In the genomic region with DNA sequence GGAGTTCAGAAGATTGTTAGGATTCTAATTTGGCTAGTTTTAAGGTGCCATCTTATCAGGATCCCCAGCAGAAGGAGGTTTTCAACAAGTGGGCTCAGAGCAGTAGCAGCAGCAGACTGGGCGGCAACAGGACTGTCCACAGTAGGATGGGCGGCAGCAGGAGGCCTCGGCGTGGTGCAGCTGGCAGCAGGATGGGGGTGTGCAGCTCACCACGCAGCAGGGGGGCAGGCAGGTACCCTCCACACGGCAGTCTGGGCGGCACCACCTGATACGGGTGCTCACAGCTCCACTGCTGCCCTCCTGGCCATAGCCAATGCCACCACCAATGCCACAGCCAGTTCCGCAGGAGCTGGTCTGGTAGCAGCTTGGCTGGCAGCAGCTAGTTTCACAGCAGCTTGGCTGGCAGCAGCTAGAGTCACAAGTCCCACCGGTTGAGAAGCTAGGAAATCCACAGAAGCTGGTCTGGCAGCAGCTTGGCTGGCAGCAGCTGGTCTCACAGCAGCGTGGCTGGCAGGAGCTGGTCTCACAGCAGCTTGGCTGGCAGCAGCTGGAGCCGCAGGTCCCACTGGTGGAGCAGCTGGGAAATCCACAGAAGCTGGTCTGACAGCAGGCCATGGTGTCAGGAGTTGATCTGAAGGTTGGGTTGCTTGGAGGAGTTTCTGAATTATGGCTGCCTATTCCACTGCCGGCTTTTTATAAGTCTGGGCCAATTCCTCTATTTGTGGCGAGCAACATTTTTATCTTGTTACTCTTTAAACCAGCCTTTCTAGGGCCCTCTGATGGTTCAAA, we compare ENCODE assay signal across 22 cellular contexts. TPM values are rescaled to one million over a fixed set of nuclear protein-coding genes. Genes with fewer than 3 reads are reported as not detected.
DNase-seq lines count a peak whose midpoint lies in the region; TF ChIP-seq lines count a peak whose summit lies in the region.
"Not testable (repeated sequence)": the region's sequence is repeated elsewhere in the genome, so short reads cannot be mapped to it uniquely, and the experiment has no call there.
"Had no signal": no experiment of that assay in that cellular context is flagged by ENCODE, and none has a peak within 500 bp of the region (broad histone marks: within the 10 kb centered on the region; RNA-seq: fewer than 3 reads in every experiment).

Gene KRTAP1-1, minus strand, starts transcription at position 668 of the 789 bp plus-strand sequence. Its CDS starts 53 bp downstream, at position 615.

- H3K4me1 ChIP-seq in H9 (ENCODE audit: insufficient read depth, low read length); neuronal stem cell (ENCODE audit: control insufficient read depth in 2 of 2, insufficient read depth in 1 of 2, low read depth in 1 of 2, low read length in 2 of 2): not testable (repeated sequence)

- not testable (repeated sequence) for H3K79me1 ChIP-seq in H9 (ENCODE audit: insufficient read depth, low read depth, low read length, poor library complexity, severe bottlenecking); neuronal stem cell (ENCODE audit: low read depth, low read length)

- not testable (repeated sequence) for H3K27ac ChIP-seq in H9 (ENCODE audit: insufficient read length, low read depth, low read length); VCaP; neuronal stem cell (replicated peaks; ENCODE audit: low read length)

- H3K23ac ChIP-seq in H9 (ENCODE audit: insufficient read length, low read depth, low read length); neuronal stem cell (ENCODE audit: low read depth, low read length, poor library complexity): not testable (repeated sequence)

- H3K27me3 Mint-ChIP-seq in H9 (ENCODE audit: low read depth): not testable (repeated sequence)

- H3K23me2 ChIP-seq in H9 (ENCODE audit: insufficient read length, low read depth, low read length, poor library complexity, severe bottlenecking): not testable (repeated sequence)

- H2BK15ac ChIP-seq in H9 (ENCODE audit: low read depth, low read length); neuronal stem cell (ENCODE audit: low read length): not testable (repeated sequence)

- H2BK120ac ChIP-seq in H9 (ENCODE audit: low read depth, low read length, poor library complexity, severe bottlenecking); neuronal stem cell (ENCODE audit: low read depth, low read length): not testable (repeated sequence)

- not testable (repeated sequence) for H3T11ph ChIP-seq in H9 (ENCODE audit: low read length)

- H2BK20ac ChIP-seq in H9 (ENCODE audit: low read depth, low read length, poor library complexity, severe bottlenecking): not testable (repeated sequence)

- not testable (repeated sequence) for H3K36me3 Mint-ChIP-seq in H9 (ENCODE audit: insufficient read depth in 1 of 3, low read depth in 3 of 3)

- not testable (repeated sequence) for H4K8ac ChIP-seq in H9 (replicated peaks; ENCODE audit: insufficient read length, low read depth, low read length); neuronal stem cell (ENCODE audit: low read depth, low read length)

- H2AK5ac ChIP-seq in H9 (ENCODE audit: insufficient read length, low read length); neuronal stem cell (ENCODE audit: low read depth, low read length): not testable (repeated sequence)

- WGBS in H9 (ENCODE audit: extremely low coverage, insufficient read length, low lambda C conversion rate): no CpG with 5 or more reads among the region's 14 CpGs
- WGBS in neuronal stem cell (ENCODE audit: extremely low coverage in 2 of 2, insufficient read length in 2 of 2, insufficient replicate concordance in 1 of 2), 2 donors: no CpG with 5 or more reads among the region's 14 CpGs

- not testable (repeated sequence) for H2BK5ac ChIP-seq in H9 (ENCODE audit: insufficient read length, low read length); neuronal stem cell (ENCODE audit: low read length)

- TF ChIP-seq CTCF in H9 (conservative IDR thresholded peaks at IDR 0.05); fibroblast of mammary gland (conservative IDR thresholded peaks at IDR 0.05; ENCODE audit: control insufficient read depth, insufficient read depth, low read depth, low read length): not testable (repeated sequence)
- 0 out of 2 replicates have a peak, but pooled peaks have one; percentile 12 for TF ChIP-seq CTCF in VCaP (conservative IDR thresholded peaks at IDR 0.05)

- H3K36me3 ChIP-seq in neuronal stem cell (replicated peaks in 1 of 2; ENCODE audit: control insufficient read depth in 2 of 2, insufficient read depth in 2 of 2, low read length in 2 of 2): not testable (repeated sequence)

- H3K14ac ChIP-seq in H9 (ENCODE audit: insufficient read depth, low read length) (0 out of 2 replicates have a peak within 1 kb of the TSS, but pooled peaks have one; percentile 71), neuronal stem cell (ENCODE audit: low read length) (peak within 1 kb of the TSS; percentile 38)

- H3K79me2 ChIP-seq in H9 (ENCODE audit: insufficient read depth, low read length): not testable (repeated sequence)

- not testable (repeated sequence) for H3K4ac ChIP-seq in H9 (ENCODE audit: low read depth, low read length); neuronal stem cell (ENCODE audit: low read length)

- not testable (repeated sequence) for H4K5ac ChIP-seq in H9 (ENCODE audit: insufficient read length, low read depth, low read length)

- H3K9me3 ChIP-seq in H9 (ENCODE audit: control insufficient read depth, low read depth, low read length); neuronal stem cell (replicated peaks in 1 of 2; ENCODE audit: control insufficient read depth in 2 of 2, insufficient read depth in 1 of 2, low read depth in 1 of 2, low read length in 2 of 2): not testable (repeated sequence)

- not testable (repeated sequence) for H3K9ac ChIP-seq in H9 (ENCODE audit: extremely low read depth, insufficient read length, low read length); neuronal stem cell (ENCODE audit: low read depth, low read length, poor library complexity)

- not testable (repeated sequence) for H3K4me3 Mint-ChIP-seq in H9

- not testable (repeated sequence) for H2BK12ac ChIP-seq in H9 (ENCODE audit: insufficient read length, low read depth, low read length); neuronal stem cell (ENCODE audit: low read length)

- H4K20me1 ChIP-seq in H9 (ENCODE audit: control insufficient read depth, insufficient read depth, insufficient read length): not testable (repeated sequence)

- not testable (repeated sequence) for H3K27ac Mint-ChIP-seq in H9

- H3K56ac ChIP-seq in H9 (ENCODE audit: insufficient read length, low read depth, low read length): not testable (repeated sequence)

- H3K27me3 ChIP-seq in H9 (ENCODE audit: insufficient read depth, low read length); neuronal stem cell (ENCODE audit: control insufficient read depth in 3 of 3, insufficient read depth in 3 of 3, low read depth in 1 of 3, low read length in 3 of 3): not testable (repeated sequence)

- peak; percentile 43 for DNase-seq in AG20443 (ENCODE audit: low spot score)
- DNase-seq in H9; neuronal stem cell (ENCODE audit: low spot score): not testable (repeated sequence)
- DNase-seq in NCI-H1417 (lab: John Stamatoyannopoulos, UW): peak in 2 of 3 experiments; percentile 53 to 78
- DNase-seq in NCI-H748 (lab: John Stamatoyannopoulos, UW; ENCODE audit: unreplicated experiment): peak; percentile 41
- DNase-seq in fibroblast of mammary gland (ENCODE audit: low read depth): peak; percentile 38

- not testable (repeated sequence) for H3K4me2 ChIP-seq in H9 (ENCODE audit: insufficient read depth, insufficient read length, low read length); neuronal stem cell (ENCODE audit: insufficient read depth, low read length, poor library complexity, severe bottlenecking)

- H3K4me1 Mint-ChIP-seq in H9: peaks cover 33 to 34% of the 10 kb centered on the region in 2 experiments

- not testable (repeated sequence) for H3K4me3 ChIP-seq in fibroblast of mammary gland (ENCODE audit: control insufficient read depth, low read depth, low read length); neuronal stem cell (ENCODE audit: low read length in 2 of 2)

- H3K9me3 Mint-ChIP-seq in H9: not testable (repeated sequence)

- not testable (repeated sequence) for H4K91ac ChIP-seq in H9 (ENCODE audit: insufficient read length, low read depth, low read length); neuronal stem cell (ENCODE audit: low read depth, low read length, poor library complexity)

- not testable (repeated sequence) for H3K18ac ChIP-seq in H9 (ENCODE audit: insufficient read length, low read depth, low read length); neuronal stem cell (ENCODE audit: low read length)

- not testable (repeated sequence) for H2AFZ ChIP-seq in H9 (ENCODE audit: low read length); neuronal stem cell (ENCODE audit: low read length)

RNA-seq across cellular contexts. Expression of gene KRTAP1-1, which starts in this region (rescaled TPM):
- total RNA-seq in H9 (2021): not detected in 2 replicates
- not detected for polyA plus RNA-seq in neuronal stem cell (2013, experiment 1 of 2)
- not detected for polyA plus RNA-seq in neuronal stem cell (2013, experiment 2 of 2)
- total RNA-seq: activated CD4-positive, alpha-beta memory T cell treated with anti-CD3 and anti-CD28 coated beads, Interleukin-2, amount 10 ng/mL, durations not matched to agents 7 days and 5 days; astrocyte; endodermal cell; esophagus muscularis mucosa; gastroesophageal sphincter; H7; left colon; lung microvascular endothelial cell; mononuclear cell; natural killer cell treated with Interleukin-12 subunit alpha and Interleukin-12 subunit beta and Interleukin-15 and Interleukin-18, amount 100 ng/mL, for 72 hours; omental fat pad; PC-9; T-helper 2 cell treated with Interferon-gamma antibody and Interleukin-4, amounts not matched to agents 100 ng/mL and 5 ng/mL, for 36 hours had no signal
- polyA plus RNA-seq: A549, small intestine had no signal
